ENCODE assay signal across 1 cellular context in the genomic region with DNA sequence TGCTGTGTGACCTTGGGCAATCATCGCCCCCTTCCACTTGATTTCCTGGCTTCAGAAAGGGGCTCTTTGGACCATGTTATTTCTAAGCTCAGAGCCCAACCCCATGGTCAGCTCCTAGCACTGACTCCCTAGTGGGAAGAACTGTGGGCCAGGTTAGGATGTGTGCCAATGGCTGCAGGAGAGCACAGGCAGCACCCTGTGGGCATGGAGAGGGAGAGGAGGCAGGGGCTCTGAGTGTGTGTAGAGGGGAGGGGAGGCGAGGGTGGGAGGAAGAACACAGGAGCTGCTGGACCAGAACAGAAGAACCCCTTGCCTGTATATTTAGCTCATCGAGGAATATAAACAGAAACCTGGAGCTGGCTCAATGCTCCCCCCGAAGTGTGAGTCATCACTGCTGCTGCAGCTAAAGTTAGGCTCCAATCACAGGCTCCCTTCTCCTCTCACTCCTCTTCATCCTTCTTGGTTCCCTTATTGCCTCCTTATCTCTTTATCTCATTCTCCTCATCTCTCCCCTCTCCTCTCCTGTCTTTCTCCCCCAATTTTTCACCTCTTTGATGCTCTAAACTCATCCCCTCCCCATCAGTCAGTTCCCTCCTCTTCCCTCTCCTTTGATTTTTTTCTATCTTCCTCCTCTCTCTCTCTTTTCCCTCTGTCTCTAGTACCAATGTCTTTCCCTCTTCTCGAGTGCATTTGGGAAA.
TF ChIP-seq lines count a peak whose summit lies in the region.

No MANE protein-coding gene starts in this region.

TF ChIP-seq in K562, 482 proteins besides CTCF, POLR2A, EP300 and RAD21:
- TF ChIP-seq CBX2 (IDR thresholded peaks at IDR 0.05; ENCODE audit: insufficient read depth, low read length, poor library complexity, severe bottlenecking) (no peak), FOSL1 (tag; conservative IDR thresholded peaks at IDR 0.05) (peak; percentile 24; the same call in 1 of the 2 replicates), ZNF583 (CRISPR knock-in tag; IDR thresholded peaks at IDR 0.05) (no peak), PHB2 (IDR thresholded peaks at IDR 0.05; ENCODE audit: low read depth) (no peak), ZZZ3 (IDR thresholded peaks at IDR 0.05) (no peak), MXI1 (IDR thresholded peaks at IDR 0.05; ENCODE audit: low read depth, low read length) (no peak), JUND (IDR thresholded peaks at IDR 0.05; ENCODE audit: borderline replicate concordance, low read depth, low read length) (peak; percentile 77), JUND (tag; IDR thresholded peaks at IDR 0.05; ENCODE audit: borderline replicate concordance, low read depth, low read length) (peak; percentile 63; the same call in 1 of the 3 replicates), PTTG1 (tag; IDR thresholded peaks at IDR 0.05; ENCODE audit: low read depth) (no peak), NR3C1 (CRISPR knock-in tag; IDR thresholded peaks at IDR 0.05) (no peak), HNRNPUL1 (IDR thresholded peaks at IDR 0.05; ENCODE audit: low read length) (no peak), FOS (IDR thresholded peaks at IDR 0.05; ENCODE audit: extremely low read depth, insufficient read length) (no peak), SMAD3 (CRISPR knock-in tag; conservative IDR thresholded peaks at IDR 0.05) (no peak), SMC3 (conservative IDR thresholded peaks at IDR 0.05; ENCODE audit: insufficient read depth, low read depth, low read length) (no peak), CCNT2 (IDR thresholded peaks at IDR 0.05; ENCODE audit: borderline replicate concordance, extremely low read depth, insufficient read length, low read depth, low read length) (no peak), MECOM (CRISPR knock-in tag; IDR thresholded peaks at IDR 0.05) (no peak), ZNF324 (CRISPR knock-in tag; IDR thresholded peaks at IDR 0.05) (no peak), SRSF9 (IDR thresholded peaks at IDR 0.05; ENCODE audit: borderline replicate concordance, low read depth, low read length) (no peak), SREBF2 (CRISPR knock-in tag; IDR thresholded peaks at IDR 0.05) (no peak), NRF1 (conservative IDR thresholded peaks at IDR 0.05 in 1 of 2, IDR thresholded peaks at IDR 0.05 in 1 of 2) (no peak), MCM5 (IDR thresholded peaks at IDR 0.05; ENCODE audit: low read depth) (no peak), ELF1 (tag; IDR thresholded peaks at IDR 0.05) (no peak)
- TF ChIP-seq, protein P1, sequence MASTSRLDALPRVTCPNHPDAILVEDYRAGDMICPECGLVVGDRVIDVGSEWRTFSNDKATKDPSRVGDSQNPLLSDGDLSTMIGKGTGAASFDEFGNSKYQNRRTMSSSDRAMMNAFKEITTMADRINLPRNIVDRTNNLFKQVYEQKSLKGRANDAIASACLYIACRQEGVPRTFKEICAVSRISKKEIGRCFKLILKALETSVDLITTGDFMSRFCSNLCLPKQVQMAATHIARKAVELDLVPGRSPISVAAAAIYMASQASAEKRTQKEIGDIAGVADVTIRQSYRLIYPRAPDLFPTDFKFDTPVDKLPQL (IDR thresholded peaks at IDR 0.05; ENCODE audit: extremely low read depth, insufficient read length) = no peak
- TF ChIP-seq, protein P2, sequence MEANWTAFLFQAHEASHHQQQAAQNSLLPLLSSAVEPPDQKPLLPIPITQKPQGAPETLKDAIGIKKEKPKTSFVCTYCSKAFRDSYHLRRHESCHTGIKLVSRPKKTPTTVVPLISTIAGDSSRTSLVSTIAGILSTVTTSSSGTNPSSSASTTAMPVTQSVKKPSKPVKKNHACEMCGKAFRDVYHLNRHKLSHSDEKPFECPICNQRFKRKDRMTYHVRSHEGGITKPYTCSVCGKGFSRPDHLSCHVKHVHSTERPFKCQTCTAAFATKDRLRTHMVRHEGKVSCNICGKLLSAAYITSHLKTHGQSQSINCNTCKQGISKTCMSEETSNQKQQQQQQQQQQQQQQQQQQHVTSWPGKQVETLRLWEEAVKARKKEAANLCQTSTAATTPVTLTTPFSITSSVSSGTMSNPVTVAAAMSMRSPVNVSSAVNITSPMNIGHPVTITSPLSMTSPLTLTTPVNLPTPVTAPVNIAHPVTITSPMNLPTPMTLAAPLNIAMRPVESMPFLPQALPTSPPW (CRISPR knock-in tag; IDR thresholded peaks at IDR 0.05) = peak; percentile 44; the same call in 1 of the 2 replicates
- TF ChIP-seq, protein P3, sequence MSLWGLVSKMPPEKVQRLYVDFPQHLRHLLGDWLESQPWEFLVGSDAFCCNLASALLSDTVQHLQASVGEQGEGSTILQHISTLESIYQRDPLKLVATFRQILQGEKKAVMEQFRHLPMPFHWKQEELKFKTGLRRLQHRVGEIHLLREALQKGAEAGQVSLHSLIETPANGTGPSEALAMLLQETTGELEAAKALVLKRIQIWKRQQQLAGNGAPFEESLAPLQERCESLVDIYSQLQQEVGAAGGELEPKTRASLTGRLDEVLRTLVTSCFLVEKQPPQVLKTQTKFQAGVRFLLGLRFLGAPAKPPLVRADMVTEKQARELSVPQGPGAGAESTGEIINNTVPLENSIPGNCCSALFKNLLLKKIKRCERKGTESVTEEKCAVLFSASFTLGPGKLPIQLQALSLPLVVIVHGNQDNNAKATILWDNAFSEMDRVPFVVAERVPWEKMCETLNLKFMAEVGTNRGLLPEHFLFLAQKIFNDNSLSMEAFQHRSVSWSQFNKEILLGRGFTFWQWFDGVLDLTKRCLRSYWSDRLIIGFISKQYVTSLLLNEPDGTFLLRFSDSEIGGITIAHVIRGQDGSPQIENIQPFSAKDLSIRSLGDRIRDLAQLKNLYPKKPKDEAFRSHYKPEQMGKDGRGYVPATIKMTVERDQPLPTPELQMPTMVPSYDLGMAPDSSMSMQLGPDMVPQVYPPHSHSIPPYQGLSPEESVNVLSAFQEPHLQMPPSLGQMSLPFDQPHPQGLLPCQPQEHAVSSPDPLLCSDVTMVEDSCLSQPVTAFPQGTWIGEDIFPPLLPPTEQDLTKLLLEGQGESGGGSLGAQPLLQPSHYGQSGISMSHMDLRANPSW (CRISPR knock-in tag; IDR thresholded peaks at IDR 0.05) = no peak
- TF ChIP-seq, protein P4, sequence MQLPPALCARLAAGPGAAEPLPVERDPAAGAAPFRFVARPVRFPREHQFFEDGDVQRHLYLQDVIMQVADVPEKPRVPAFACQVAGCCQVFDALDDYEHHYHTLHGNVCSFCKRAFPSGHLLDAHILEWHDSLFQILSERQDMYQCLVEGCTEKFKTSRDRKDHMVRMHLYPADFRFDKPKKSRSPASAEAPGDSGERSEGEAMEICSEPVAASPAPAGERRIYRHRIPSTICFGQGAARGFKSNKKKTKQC (CRISPR knock-in tag; IDR thresholded peaks at IDR 0.05) = no peak
- TF ChIP-seq, protein P5, sequence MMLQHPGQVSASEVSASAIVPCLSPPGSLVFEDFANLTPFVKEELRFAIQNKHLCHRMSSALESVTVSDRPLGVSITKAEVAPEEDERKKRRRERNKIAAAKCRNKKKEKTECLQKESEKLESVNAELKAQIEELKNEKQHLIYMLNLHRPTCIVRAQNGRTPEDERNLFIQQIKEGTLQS (IDR thresholded peaks at IDR 0.05) = peak; percentile 67
- TF ChIP-seq, protein P5 (CRISPR knock-in tag; conservative IDR thresholded peaks at IDR 0.05) = no peak
- TF ChIP-seq, protein P6, sequence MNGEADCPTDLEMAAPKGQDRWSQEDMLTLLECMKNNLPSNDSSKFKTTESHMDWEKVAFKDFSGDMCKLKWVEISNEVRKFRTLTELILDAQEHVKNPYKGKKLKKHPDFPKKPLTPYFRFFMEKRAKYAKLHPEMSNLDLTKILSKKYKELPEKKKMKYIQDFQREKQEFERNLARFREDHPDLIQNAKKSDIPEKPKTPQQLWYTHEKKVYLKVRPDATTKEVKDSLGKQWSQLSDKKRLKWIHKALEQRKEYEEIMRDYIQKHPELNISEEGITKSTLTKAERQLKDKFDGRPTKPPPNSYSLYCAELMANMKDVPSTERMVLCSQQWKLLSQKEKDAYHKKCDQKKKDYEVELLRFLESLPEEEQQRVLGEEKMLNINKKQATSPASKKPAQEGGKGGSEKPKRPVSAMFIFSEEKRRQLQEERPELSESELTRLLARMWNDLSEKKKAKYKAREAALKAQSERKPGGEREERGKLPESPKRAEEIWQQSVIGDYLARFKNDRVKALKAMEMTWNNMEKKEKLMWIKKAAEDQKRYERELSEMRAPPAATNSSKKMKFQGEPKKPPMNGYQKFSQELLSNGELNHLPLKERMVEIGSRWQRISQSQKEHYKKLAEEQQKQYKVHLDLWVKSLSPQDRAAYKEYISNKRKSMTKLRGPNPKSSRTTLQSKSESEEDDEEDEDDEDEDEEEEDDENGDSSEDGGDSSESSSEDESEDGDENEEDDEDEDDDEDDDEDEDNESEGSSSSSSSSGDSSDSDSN (IDR thresholded peaks at IDR 0.05; ENCODE audit: borderline replicate concordance in 1 of 2, low read depth in 2 of 2, low read length in 2 of 2) = no peak
- TF ChIP-seq, protein P7, sequence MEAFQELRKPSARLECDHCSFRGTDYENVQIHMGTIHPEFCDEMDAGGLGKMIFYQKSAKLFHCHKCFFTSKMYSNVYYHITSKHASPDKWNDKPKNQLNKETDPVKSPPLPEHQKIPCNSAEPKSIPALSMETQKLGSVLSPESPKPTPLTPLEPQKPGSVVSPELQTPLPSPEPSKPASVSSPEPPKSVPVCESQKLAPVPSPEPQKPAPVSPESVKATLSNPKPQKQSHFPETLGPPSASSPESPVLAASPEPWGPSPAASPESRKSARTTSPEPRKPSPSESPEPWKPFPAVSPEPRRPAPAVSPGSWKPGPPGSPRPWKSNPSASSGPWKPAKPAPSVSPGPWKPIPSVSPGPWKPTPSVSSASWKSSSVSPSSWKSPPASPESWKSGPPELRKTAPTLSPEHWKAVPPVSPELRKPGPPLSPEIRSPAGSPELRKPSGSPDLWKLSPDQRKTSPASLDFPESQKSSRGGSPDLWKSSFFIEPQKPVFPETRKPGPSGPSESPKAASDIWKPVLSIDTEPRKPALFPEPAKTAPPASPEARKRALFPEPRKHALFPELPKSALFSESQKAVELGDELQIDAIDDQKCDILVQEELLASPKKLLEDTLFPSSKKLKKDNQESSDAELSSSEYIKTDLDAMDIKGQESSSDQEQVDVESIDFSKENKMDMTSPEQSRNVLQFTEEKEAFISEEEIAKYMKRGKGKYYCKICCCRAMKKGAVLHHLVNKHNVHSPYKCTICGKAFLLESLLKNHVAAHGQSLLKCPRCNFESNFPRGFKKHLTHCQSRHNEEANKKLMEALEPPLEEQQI (IDR thresholded peaks at IDR 0.05) = no peak
- TF ChIP-seq, protein P8, sequence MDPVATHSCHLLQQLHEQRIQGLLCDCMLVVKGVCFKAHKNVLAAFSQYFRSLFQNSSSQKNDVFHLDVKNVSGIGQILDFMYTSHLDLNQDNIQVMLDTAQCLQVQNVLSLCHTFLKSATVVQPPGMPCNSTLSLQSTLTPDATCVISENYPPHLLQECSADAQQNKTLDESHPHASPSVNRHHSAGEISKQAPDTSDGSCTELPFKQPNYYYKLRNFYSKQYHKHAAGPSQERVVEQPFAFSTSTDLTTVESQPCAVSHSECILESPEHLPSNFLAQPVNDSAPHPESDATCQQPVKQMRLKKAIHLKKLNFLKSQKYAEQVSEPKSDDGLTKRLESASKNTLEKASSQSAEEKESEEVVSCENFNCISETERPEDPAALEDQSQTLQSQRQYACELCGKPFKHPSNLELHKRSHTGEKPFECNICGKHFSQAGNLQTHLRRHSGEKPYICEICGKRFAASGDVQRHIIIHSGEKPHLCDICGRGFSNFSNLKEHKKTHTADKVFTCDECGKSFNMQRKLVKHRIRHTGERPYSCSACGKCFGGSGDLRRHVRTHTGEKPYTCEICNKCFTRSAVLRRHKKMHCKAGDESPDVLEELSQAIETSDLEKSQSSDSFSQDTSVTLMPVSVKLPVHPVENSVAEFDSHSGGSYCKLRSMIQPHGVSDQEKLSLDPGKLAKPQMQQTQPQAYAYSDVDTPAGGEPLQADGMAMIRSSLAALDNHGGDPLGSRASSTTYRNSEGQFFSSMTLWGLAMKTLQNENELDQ (CRISPR knock-in tag; IDR thresholded peaks at IDR 0.05; ENCODE audit: borderline replicate concordance) = no peak
